13 cellular contexts compared by ENCODE assay signal in the genomic region with DNA sequence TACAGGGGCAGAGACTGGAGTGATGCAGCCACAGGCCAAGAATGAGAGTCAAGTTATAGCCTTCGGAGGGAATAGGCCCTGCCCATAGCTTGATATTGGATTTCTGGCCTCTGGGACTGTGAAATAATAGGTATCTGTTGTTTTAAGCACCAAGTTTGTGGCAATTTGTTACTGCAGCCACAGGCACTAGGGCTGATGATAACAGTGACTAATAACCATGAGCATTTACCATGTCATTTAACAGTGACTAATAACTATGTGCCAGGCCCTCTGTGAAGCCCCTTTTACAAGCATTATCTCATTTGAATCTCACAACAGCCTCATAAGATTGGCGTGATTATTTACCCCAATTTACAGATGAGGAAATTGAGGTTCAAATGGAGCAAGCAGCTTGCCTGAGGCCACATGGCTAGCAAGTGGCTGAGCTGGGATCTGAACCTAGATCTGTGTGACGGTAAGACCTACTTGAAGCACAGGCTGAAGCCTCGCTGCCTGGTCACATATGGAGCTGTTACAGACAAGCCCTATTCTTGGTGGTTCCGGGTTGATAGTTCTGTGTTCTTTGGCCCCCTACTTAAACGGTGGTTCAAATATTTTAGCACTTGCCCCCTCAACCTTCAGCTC.
A peak's percentile ranks its signal among the peaks of the same experiment; 100 is the strongest.
DNase-seq lines count a peak whose midpoint lies in the region; ATAC-seq and TF ChIP-seq lines count a peak whose summit lies in the region.
"Had no signal": no experiment of that assay in that cellular context is flagged by ENCODE, and none has a peak within 500 bp of the region (broad histone marks: within the 10 kb centered on the region; RNA-seq: fewer than 3 reads in every experiment).

No MANE protein-coding gene starts in this region.

- ATAC-seq in GM21447 (IDR thresholded peaks at IDR 0.05; ENCODE audit: unreplicated experiment), result no peak

- no peak overlapping the region for H2BK15ac ChIP-seq in neuronal stem cell (ENCODE audit: low read length)

- no peaks in the 10 kb centered on the region for H3K9me3 ChIP-seq in neuronal stem cell (replicated peaks in 1 of 2; ENCODE audit: control insufficient read depth in 2 of 2, insufficient read depth in 1 of 2, low read depth in 1 of 2, low read length in 2 of 2)
- H3K9me3 ChIP-seq: thyroid gland had no signal

- no peak overlapping the region for H3K14ac ChIP-seq in neuronal stem cell (ENCODE audit: low read length)

- no peak overlapping the region for H3K9ac ChIP-seq in neuronal stem cell (ENCODE audit: low read depth, low read length, poor library complexity)

- no peak overlapping the region for H2BK5ac ChIP-seq in neuronal stem cell (ENCODE audit: low read length)

- no CpG with 5 or more reads among the region's 6 CpGs for WGBS in neuronal stem cell (ENCODE audit: extremely low coverage in 2 of 2, insufficient read length in 2 of 2, insufficient replicate concordance in 1 of 2), 2 donors

- no peak overlapping the region for H3K4me2 ChIP-seq in neuronal stem cell (ENCODE audit: insufficient read depth, low read length, poor library complexity, severe bottlenecking)

- no peaks in the 10 kb centered on the region for H3K27me3 ChIP-seq in neuronal stem cell (ENCODE audit: control insufficient read depth in 3 of 3, insufficient read depth in 3 of 3, low read depth in 1 of 3, low read length in 3 of 3)
- H3K27me3 ChIP-seq: thyroid gland had no signal

- no peak overlapping the region for H2AK5ac ChIP-seq in neuronal stem cell (ENCODE audit: low read depth, low read length)

- H3K9me3 Mint-ChIP-seq in osteocyte (ENCODE audit: unreplicated experiment), result peaks cover 5% of the 10 kb centered on the region

- H3K27me3 Mint-ChIP-seq in osteocyte (ENCODE audit: unreplicated experiment), result no peaks in the 10 kb centered on the region

- TF ChIP-seq CTCF in AG10803 (conservative IDR thresholded peaks at IDR 0.05; ENCODE audit: low read length) (no peak), osteocyte (IDR thresholded peaks at IDR 0.05) (no peak)

- peaks cover 32% of the 10 kb centered on the region for H3K4me1 Mint-ChIP-seq in osteocyte (ENCODE audit: unreplicated experiment)

- H3K23ac ChIP-seq in neuronal stem cell (ENCODE audit: low read depth, low read length, poor library complexity), result no peak overlapping the region

- H3K27ac ChIP-seq in caudate nucleus (ENCODE audit: low read depth, low read length) (peak overlapping the region; percentile 7), neuronal stem cell (replicated peaks; ENCODE audit: low read length) (no peak overlapping the region)

- H3K18ac ChIP-seq in neuronal stem cell (ENCODE audit: low read length), result no peak overlapping the region

- no peak overlapping the region for H3K4me3 Mint-ChIP-seq in osteocyte (ENCODE audit: unreplicated experiment)
- H3K4me3 Mint-ChIP-seq: CD14-positive monocyte had no signal

- H4K8ac ChIP-seq in neuronal stem cell (ENCODE audit: low read depth, low read length), result no peak overlapping the region

- H3K4me3 ChIP-seq in AG10803 (ENCODE audit: low read length) (no peak overlapping the region), neuronal stem cell (ENCODE audit: low read length in 2 of 2) (no peak overlapping the region)
- H3K4me3 ChIP-seq: thyroid gland had no signal

- no peak overlapping the region for H2AFZ ChIP-seq in neuronal stem cell (ENCODE audit: low read length)

- H3K36me3 ChIP-seq in neuronal stem cell (replicated peaks in 1 of 2; ENCODE audit: control insufficient read depth in 2 of 2, insufficient read depth in 2 of 2, low read length in 2 of 2), result no peaks in the 10 kb centered on the region
- H3K36me3 ChIP-seq: thyroid gland had no signal

- no peaks in the 10 kb centered on the region for H3K36me3 Mint-ChIP-seq in osteocyte (ENCODE audit: unreplicated experiment)

- no peaks in the 10 kb centered on the region for H3K79me1 ChIP-seq in neuronal stem cell (ENCODE audit: low read depth, low read length)

- H4K91ac ChIP-seq in neuronal stem cell (ENCODE audit: low read depth, low read length, poor library complexity), result no peak overlapping the region

- peak; percentile 9 for DNase-seq in AG10803 (ENCODE audit: low read depth)
- peak; percentile 26 for DNase-seq in LHCN-M2 (ENCODE audit: low read depth)
- no peak for DNase-seq in caudate nucleus (lab: John Stamatoyannopoulos, UW)
- no peak for DNase-seq in osteocyte (ENCODE audit: extremely low spot score, unreplicated experiment)
- DNase-seq in neuronal stem cell (ENCODE audit: low spot score), result no peak
- DNase-seq in occipital lobe (lab: John Stamatoyannopoulos, UW), result no peak
- DNase-seq in activated gamma-delta T cell treated with Interleukin-2 at 50 U/mL for 16 hours, result no peak
- DNase-seq: KG1, NCI-H2081, posterior cingulate gyrus, thyroid gland had no signal

- peak overlapping the region; percentile 86 for H3K27ac Mint-ChIP-seq in osteocyte (ENCODE audit: unreplicated experiment)

- no peaks in the 10 kb centered on the region for H3K4me1 ChIP-seq in neuronal stem cell (ENCODE audit: control insufficient read depth in 2 of 2, insufficient read depth in 1 of 2, low read depth in 1 of 2, low read length in 2 of 2)

- H2BK120ac ChIP-seq in neuronal stem cell (ENCODE audit: low read depth, low read length), result no peak overlapping the region

- no peak overlapping the region for H3K4ac ChIP-seq in neuronal stem cell (ENCODE audit: low read length)

- no peak overlapping the region for H2BK12ac ChIP-seq in neuronal stem cell (ENCODE audit: low read length)

Comparison
In these comparisons a context has a peak if more than half of its experiments do, and no peak if none do; other contexts are left out.
1. DNase-seq: peak in AG10803 (single experiment) and LHCN-M2 (single experiment); none in caudate nucleus (0 of 61), osteocyte (single experiment), neuronal stem cell (single experiment), occipital lobe (single experiment) and activated gamma-delta T cell treated with Interleukin-2 at 50 U/mL for 16 hours (single experiment).